In the genomic region with DNA sequence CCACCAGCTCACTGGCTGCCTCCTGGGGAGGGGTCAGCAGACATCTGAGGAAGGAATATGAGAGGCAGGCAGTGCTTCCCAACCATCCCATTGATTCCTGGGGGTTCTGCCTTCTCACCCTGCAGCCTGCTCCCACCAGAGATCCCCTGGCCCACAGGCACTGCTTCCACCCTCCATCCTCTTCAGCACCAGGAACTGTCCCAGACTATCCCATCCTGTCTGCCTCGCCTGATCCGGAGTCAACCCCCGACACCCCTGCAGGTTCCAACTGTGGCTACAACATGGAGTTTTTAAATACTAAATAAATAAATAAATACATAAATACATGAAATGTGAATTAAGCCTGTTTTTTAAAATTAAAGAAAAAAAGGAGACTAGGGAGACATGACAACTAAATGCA, we compare ENCODE assay signal across 32 cellular contexts.
"Had no signal": no experiment of that assay in that cellular context is flagged by ENCODE, and none has a peak within 500 bp of the region (broad histone marks: within the 10 kb centered on the region; RNA-seq: fewer than 3 reads in every experiment).

No MANE protein-coding gene starts in this region.

- H3K36me3 Mint-ChIP-seq: activated naive CD4-positive, alpha-beta T cell treated with anti-CD3 and anti-CD28 coated beads, Interleukin-2, amount 50 U/mL, for 24 hours; activated naive CD8-positive, alpha-beta T cell treated with anti-CD3 and anti-CD28 coated beads, Interleukin-2, amount 10 ng/mL, durations not matched to agents 7 days and 5 days had no signal

- H3K9me3 ChIP-seq: body of pancreas, breast epithelium, MG63 had no signal

- H3K4me3 ChIP-seq: body of pancreas, breast epithelium, MG63 had no signal

- H3K27me3 Mint-ChIP-seq: activated CD8-positive, alpha-beta T cell treated with anti-CD3 and anti-CD28 coated beads for 36 hours; activated naive CD4-positive, alpha-beta T cell treated with anti-CD3 and anti-CD28 coated beads, Interleukin-2, amount 50 U/mL, for 24 hours; activated T-helper 17 cell treated with anti-CD3 and anti-CD28 coated beads, Interleukin-2, amount 50 U/mL, for 72 hours had no signal

- DNase-seq: activated CD4-positive, alpha-beta T cell treated with anti-CD3 and anti-CD28 coated beads, Interleukin-2, amount 10 ng/mL, durations not matched to agents 24 days and 14 days; activated CD4-positive, alpha-beta T cell treated with anti-CD3 and anti-CD28 coated beads, Interleukin-2, amount 50 U/mL, for 4 hours; activated CD8-positive, alpha-beta T cell treated with anti-CD3 and anti-CD28 coated beads for 36 hours; activated gamma-delta T cell; activated naive CD4-positive, alpha-beta T cell treated with Interleukin-2 at 50 U/mL for 16 hours; activated naive CD8-positive, alpha-beta T cell treated with anti-CD3 and anti-CD28 coated beads, Interleukin-2, amount 10 ng/mL, durations not matched to agents 7 days and 5 days; activated T-cell treated with anti-CD3 and anti-CD28 coated beads, Interleukin-2, amount 50 U/mL, for 1 hour; activated T-cell treated with anti-CD3 and anti-CD28 coated beads, Interleukin-2, amount 50 U/mL, for 72 hours; amygdala; body of pancreas; cerebellar nuclear complex; Kasumi-1; MG63; NCI-H1048; NCI-H1105 treated with DMSO at 0.1 percent for 48 hours; NCI-H1436 treated with DMSO at 0.1 percent for 48 hours; NCI-H187; NCI-H2029 treated with DMSO at 0.1 percent for 48 hours; NCI-H2107; NCI-H2171; NCI-H510A; NCI-H526; NCI-H748 treated with DMSO at 0.1 percent for 48 hours; NK-92 treated with Interleukin-12 subunit alpha and Interleukin-12 subunit beta, amount 100 ng/mL, for 24 hours; PC-3; SIG-M5; T1000 had no signal

- H3K27ac ChIP-seq: body of pancreas, breast epithelium, RWPE1 had no signal

- ATAC-seq: activated CD8-positive, alpha-beta T cell treated with anti-CD3 and anti-CD28 coated beads for 36 hours; activated T-cell treated with anti-CD3 and anti-CD28 coated beads, Interleukin-2, amount 50 U/mL, for 72 hours; activated T-helper 17 cell treated with anti-CD3 and anti-CD28 coated beads, Interleukin-2, amount 50 U/mL, for 72 hours; body of pancreas; PC-3; Right ventricle myocardium inferior had no signal

- H3K36me3 ChIP-seq: breast epithelium, MG63 had no signal

- H3K4me1 ChIP-seq: body of pancreas, breast epithelium had no signal

- H3K9me3 Mint-ChIP-seq: activated CD4-positive, alpha-beta T cell treated with anti-CD3 and anti-CD28 coated beads, Interleukin-2, amount 10 ng/mL, durations not matched to agents 24 days and 14 days; activated CD8-positive, alpha-beta T cell treated with anti-CD3 and anti-CD28 coated beads for 36 hours; activated naive CD4-positive, alpha-beta T cell treated with anti-CD3 and anti-CD28 coated beads, Interleukin-2, amount 50 U/mL, for 24 hours; activated naive CD8-positive, alpha-beta T cell treated with anti-CD3 and anti-CD28 coated beads, Interleukin-2, amount 10 ng/mL, durations not matched to agents 7 days and 5 days; activated T-cell treated with anti-CD3 and anti-CD28 coated beads, Interleukin-2, amount 50 U/mL, for 72 hours; activated T-helper 17 cell treated with anti-CD3 and anti-CD28 coated beads, Interleukin-2, amount 50 U/mL, for 72 hours had no signal

- H3K4me1 Mint-ChIP-seq: activated CD4-positive, alpha-beta T cell treated with anti-CD3 and anti-CD28 coated beads, Interleukin-2, amount 10 ng/mL, durations not matched to agents 24 days and 14 days; activated naive CD4-positive, alpha-beta T cell treated with anti-CD3 and anti-CD28 coated beads, Interleukin-2, amount 50 U/mL, for 24 hours; activated T-helper 17 cell treated with anti-CD3 and anti-CD28 coated beads, Interleukin-2, amount 50 U/mL, for 72 hours had no signal

- H3K27me3 ChIP-seq: body of pancreas, breast epithelium, MG63 had no signal

- H3K4me3 Mint-ChIP-seq: activated CD4-positive, alpha-beta T cell treated with anti-CD3 and anti-CD28 coated beads, Interleukin-2, amount 10 ng/mL, durations not matched to agents 24 days and 14 days; activated CD8-positive, alpha-beta T cell treated with anti-CD3 and anti-CD28 coated beads for 36 hours; activated naive CD4-positive, alpha-beta T cell treated with anti-CD3 and anti-CD28 coated beads, Interleukin-2, amount 50 U/mL, for 24 hours; activated naive CD8-positive, alpha-beta T cell treated with anti-CD3 and anti-CD28 coated beads, Interleukin-2, amount 10 ng/mL, durations not matched to agents 7 days and 5 days; activated T-cell treated with anti-CD3 and anti-CD28 coated beads, Interleukin-2, amount 50 U/mL, for 72 hours; activated T-helper 17 cell treated with anti-CD3 and anti-CD28 coated beads, Interleukin-2, amount 50 U/mL, for 72 hours had no signal

- H3K27ac Mint-ChIP-seq: activated CD4-positive, alpha-beta T cell treated with anti-CD3 and anti-CD28 coated beads, Interleukin-2, amount 10 ng/mL, durations not matched to agents 24 days and 14 days; activated CD8-positive, alpha-beta T cell treated with anti-CD3 and anti-CD28 coated beads for 36 hours; activated naive CD4-positive, alpha-beta T cell treated with anti-CD3 and anti-CD28 coated beads, Interleukin-2, amount 50 U/mL, for 24 hours; activated naive CD8-positive, alpha-beta T cell treated with anti-CD3 and anti-CD28 coated beads, Interleukin-2, amount 10 ng/mL, durations not matched to agents 7 days and 5 days; activated T-cell treated with anti-CD3 and anti-CD28 coated beads, Interleukin-2, amount 50 U/mL, for 72 hours; activated T-helper 17 cell treated with anti-CD3 and anti-CD28 coated beads, Interleukin-2, amount 50 U/mL, for 72 hours had no signal
